In genomic region chr4:38818441-38818976, GRCh38 we compare ENCODE assay signal across 9 cellular contexts. TPM values are rescaled to one million over a fixed set of nuclear protein-coding genes. Genes with fewer than 3 reads are reported as not detected.
DNase-seq lines count a peak whose midpoint lies in the region; ATAC-seq and TF ChIP-seq lines count a peak whose summit lies in the region.
"Had no signal": no experiment of that assay in that cellular context is flagged by ENCODE, and none has a peak within 500 bp of the region (broad histone marks: within the 10 kb centered on the region; RNA-seq: fewer than 3 reads in every experiment).

No MANE protein-coding gene starts in this region.

- H3K9me3 ChIP-seq in neutrophil (no peaks in the 10 kb centered on the region), esophagus muscularis mucosa (peaks cover 0 to 7% (median 0%) of the 10 kb centered on the region in 4 donors), left ventricle myocardium inferior (replicated peaks) (peaks cover 12% of the 10 kb centered on the region)

- DNase-seq in esophagus muscularis mucosa (ENCODE audit: extremely low spot score) (no peak), amygdala (lab: John Stamatoyannopoulos, UW) (no peak), left ventricle myocardium inferior (no peak), HK-2 (ENCODE audit: unreplicated experiment) (no peak)
- DNase-seq: amniotic stem cell had no signal

- 85% methylated on average over 5 of the region's 5 CpGs for WGBS in esophagus muscularis mucosa

- H3K27me3 ChIP-seq in neutrophil (no peaks in the 10 kb centered on the region), esophagus muscularis mucosa (no peaks in the 10 kb centered on the region), left ventricle myocardium inferior (ENCODE audit: low read depth) (peaks cover 13% of the 10 kb centered on the region)

- H3K4me1 ChIP-seq in neutrophil (ENCODE audit: control insufficient read depth in 1 of 2, insufficient read depth in 1 of 2, low read depth in 1 of 2, low read length in 1 of 2) (peaks cover 41 to 50% of the 10 kb centered on the region in 2 experiments), esophagus muscularis mucosa (peaks cover 0 to 3% (median 0%) of the 10 kb centered on the region in 4 donors), left ventricle myocardium inferior (no peaks in the 10 kb centered on the region)

- peak; percentile 49 for ATAC-seq in GM18861 (IDR thresholded peaks at IDR 0.05; ENCODE audit: unreplicated experiment)
- ATAC-seq in GM21825 (IDR thresholded peaks at IDR 0.05; ENCODE audit: unreplicated experiment), result peak; percentile 56
- peak; percentile 45 for ATAC-seq in HG03565 (IDR thresholded peaks at IDR 0.05; ENCODE audit: unreplicated experiment)

- TF ChIP-seq POLR2A in esophagus muscularis mucosa (IDR thresholded peaks at IDR 0.05; ENCODE audit: low read depth), result no peak

- H3K4me3 ChIP-seq in neutrophil (ENCODE audit: low read depth in 1 of 2, low read length in 1 of 2), result no peak overlapping the region
- no peak overlapping the region for H3K4me3 ChIP-seq in esophagus muscularis mucosa
- no peak overlapping the region for H3K4me3 ChIP-seq in left ventricle myocardium inferior

- peak overlapping the region; percentile 69 for H3K27ac ChIP-seq in neutrophil
- no peak overlapping the region for H3K27ac ChIP-seq in esophagus muscularis mucosa (replicated peaks in 1 of 4)
- no peak overlapping the region for H3K27ac ChIP-seq in left ventricle myocardium inferior (replicated peaks)

- intact Hi-C loops in esophagus muscularis mucosa (cut with DNase I), result no loop called here
- intact Hi-C loops in left ventricle myocardium inferior (cut with micrococcal nuclease), result no loop called here

- H3K36me3 ChIP-seq in neutrophil, result no peaks in the 10 kb centered on the region
- no peaks in the 10 kb centered on the region for H3K36me3 ChIP-seq in esophagus muscularis mucosa
- H3K36me3 ChIP-seq in left ventricle myocardium inferior, result no peaks in the 10 kb centered on the region

- TF ChIP-seq EP300 in esophagus muscularis mucosa (IDR thresholded peaks at IDR 0.05), result no peak

- no peak for TF ChIP-seq CTCF in neutrophil (IDR thresholded peaks at IDR 0.05)
- no peak for TF ChIP-seq CTCF in esophagus muscularis mucosa (IDR thresholded peaks at IDR 0.05)
- TF ChIP-seq CTCF in left ventricle myocardium inferior (IDR thresholded peaks at IDR 0.05; ENCODE audit: borderline replicate concordance), result no peak

RNA-seq across cellular contexts. Expression of gene TLR1, which starts 13.9 kb away (rescaled TPM):
- total RNA-seq in esophagus muscularis mucosa (10 to 100 TPM in 2 of 4 donors, 1 to 10 TPM in 2; 4.3 to 14.9 (median 9.1) TPM), left ventricle myocardium inferior (3.5 TPM)

RNA-seq across cellular contexts. Expression of gene TLR10, which starts 35.7 kb away (rescaled TPM):
- total RNA-seq in esophagus muscularis mucosa, result under 1 TPM in 1 of 4 donors, not detected in 3; 0.17 TPM
- not detected for total RNA-seq in left ventricle myocardium inferior

RNA-seq across cellular contexts. Expression of gene TLR6, which starts 38.1 kb away (rescaled TPM):
- 1 to 10 TPM; 1.1 to 1.8 (median 1.7) TPM for total RNA-seq in esophagus muscularis mucosa
- 0.71 TPM for total RNA-seq in left ventricle myocardium inferior

RNA-seq across cellular contexts. Expression of gene FAM114A1, which starts 49.1 kb away (rescaled TPM):
- total RNA-seq in esophagus muscularis mucosa (100 to 1,000 TPM in 3 of 4 donors, 10 to 100 TPM in 1; 88.6 to 145 (median 110) TPM), left ventricle myocardium inferior (19.5 TPM)
